24 cellular contexts compared by ENCODE assay signal in genomic region chr3:54846085-54846484, GRCh38.
A peak's percentile ranks its signal among the peaks of the same experiment; 100 is the strongest.
DNase-seq lines count a peak whose midpoint lies in the region; TF ChIP-seq lines count a peak whose summit lies in the region.
"Had no signal": no experiment of that assay in that cellular context is flagged by ENCODE, and none has a peak within 500 bp of the region (broad histone marks: within the 10 kb centered on the region; RNA-seq: fewer than 3 reads in every experiment).

No MANE protein-coding gene starts in this region.

- H3K27ac ChIP-seq in neural cell (ENCODE audit: low read length) = peak overlapping the region; percentile 38
- H3K27ac ChIP-seq: 22Rv1, HL-60 had no signal

- TF ChIP-seq EP300 in neural cell (conservative IDR thresholded peaks at IDR 0.05; ENCODE audit: poor library complexity, severe bottlenecking) = peak; percentile 95

- no peak overlapping the region for H3K4me3 ChIP-seq in neural cell (ENCODE audit: low read length)
- H3K4me3 ChIP-seq: GM23338, HAP-1 had no signal

- H4K20me1 ChIP-seq in neural cell (ENCODE audit: insufficient read depth) = no peaks in the 10 kb centered on the region

- no peak for TF ChIP-seq RAD21 in neural cell (conservative IDR thresholded peaks at IDR 0.05)

- no peak overlapping the region for H3K4me3 Mint-ChIP-seq in activated naive CD4-positive, alpha-beta T cell treated with anti-CD3 and anti-CD28 coated beads for 36 hours
- H3K4me3 Mint-ChIP-seq: CD4-positive, CD25-positive, alpha-beta regulatory T cell; GM23338; T-helper 1 cell treated with Interleukin-12 subunit alpha and Interleukin-12 subunit beta and Interleukin-4 antibody, amounts not matched to agents 30 μg/mL and 1 μg/mL, for 36 hours had no signal

- no peak overlapping the region for H3K4me2 ChIP-seq in neural cell (ENCODE audit: low read length)
- H3K4me2 ChIP-seq: GM23338, SK-N-SH had no signal

- peaks cover 8% of the 10 kb centered on the region for H3K27me3 Mint-ChIP-seq in activated naive CD4-positive, alpha-beta T cell treated with anti-CD3 and anti-CD28 coated beads for 36 hours (ENCODE audit: low read depth)

- H2AFZ ChIP-seq in neural cell (ENCODE audit: low read depth, low read length) = no peak overlapping the region
- H2AFZ ChIP-seq: GM23338 had no signal

- CTCF ChIA-PET in activated naive CD4-positive, alpha-beta T cell treated with anti-CD3 and anti-CD28 coated beads for 36 hours (lab: Charles Lee) = interaction anchor here (0.6 to 0.7 kb wide), 2 partner anchors 810 to 1696 kb away, joined by 3 read pairs; no protein-coding TSS in a partner anchor

- H3K27me3 ChIP-seq in neural cell (ENCODE audit: insufficient read depth, low read depth, low read length) = peaks cover 11% of the 10 kb centered on the region
- H3K27me3 ChIP-seq: BE2C had no signal

- no peaks in the 10 kb centered on the region for H3K4me1 Mint-ChIP-seq in activated naive CD4-positive, alpha-beta T cell treated with anti-CD3 and anti-CD28 coated beads for 36 hours (ENCODE audit: low read depth)
- H3K4me1 Mint-ChIP-seq: CD4-positive, CD25-positive, alpha-beta regulatory T cell had no signal

- no peaks in the 10 kb centered on the region for H3K36me3 ChIP-seq in neural cell (ENCODE audit: insufficient read depth, low read length)
- H3K36me3 ChIP-seq: BE2C, HAP-1 had no signal

- H3K27ac Mint-ChIP-seq in activated naive CD4-positive, alpha-beta T cell treated with anti-CD3 and anti-CD28 coated beads for 36 hours = no peak overlapping the region
- H3K27ac Mint-ChIP-seq: CD4-positive, CD25-positive, alpha-beta regulatory T cell; GM23338; T-helper 1 cell treated with Interleukin-12 subunit alpha and Interleukin-12 subunit beta and Interleukin-4 antibody, amounts not matched to agents 30 μg/mL and 1 μg/mL, for 36 hours had no signal

- H3K36me3 Mint-ChIP-seq in activated naive CD4-positive, alpha-beta T cell treated with anti-CD3 and anti-CD28 coated beads for 36 hours (ENCODE audit: low read depth) = no peaks in the 10 kb centered on the region
- H3K36me3 Mint-ChIP-seq: CD4-positive, CD25-positive, alpha-beta regulatory T cell had no signal

- TF ChIP-seq CTCF in neural cell (IDR thresholded peaks at IDR 0.05; ENCODE audit: poor library complexity, severe bottlenecking) = no peak

- no peaks in the 10 kb centered on the region for H3K79me2 ChIP-seq in neural cell (replicated peaks; ENCODE audit: insufficient read depth, low read length)

- H3K9me3 ChIP-seq in neural cell (ENCODE audit: low read length) = no peaks in the 10 kb centered on the region
- H3K9me3 ChIP-seq: BE2C, HAP-1, SK-N-SH had no signal

- DNase-seq in NCI-H2227 treated with DMSO at 0.1 percent for 48 hours (lab: John Stamatoyannopoulos, UW) (peak; percentile 4), NCI-H2227 (lab: John Stamatoyannopoulos, UW; ENCODE audit: unreplicated experiment) (no peak), MV-4-11 (lab: John Stamatoyannopoulos, UW) (peak; percentile 58), NOMO-1 (lab: John Stamatoyannopoulos, UW; ENCODE audit: unreplicated experiment in 2 of 2) (peak; percentile 21 to 80), globus pallidus (ENCODE audit: low spot score) (no peak), NCI-H345 treated with DMSO at 0.1 percent for 48 hours (lab: John Stamatoyannopoulos, UW; ENCODE audit: unreplicated experiment) (no peak)
- DNase-seq in activated naive CD4-positive, alpha-beta T cell treated with anti-CD3 and anti-CD28 coated beads for 36 hours = no peak
- DNase-seq: ACHN; BE2C; CD4-positive, CD25-positive, alpha-beta regulatory T cell; Karpas-422; NCI-H1092; NCI-H1417 treated with DMSO at 0.1 percent for 48 hours; NCI-H187 treated with DMSO at 0.1 percent for 48 hours; NCI-H2107; SIG-M5; SK-N-SH; SW 1271 had no signal

- H3F3A ChIP-seq in neural cell (ENCODE audit: insufficient read depth, low read length, poor library complexity, severe bottlenecking) = peaks cover 2% of the 10 kb centered on the region

- intact Hi-C loops in activated naive CD4-positive, alpha-beta T cell treated with anti-CD3 and anti-CD28 coated beads for 36 hours (cut with micrococcal nuclease) = no loop called here

- H3K9me2 ChIP-seq in neural cell (ENCODE audit: insufficient read depth, low read length) = no peaks in the 10 kb centered on the region
- H3K9me2 ChIP-seq: SK-N-SH had no signal

- no peak overlapping the region for H3K9ac ChIP-seq in neural cell (ENCODE audit: low read length)
- H3K9ac ChIP-seq: SK-N-SH had no signal

- H3K9me3 Mint-ChIP-seq in activated naive CD4-positive, alpha-beta T cell treated with anti-CD3 and anti-CD28 coated beads for 36 hours = no peaks in the 10 kb centered on the region
- H3K9me3 Mint-ChIP-seq: GM23338; T-helper 1 cell treated with Interleukin-12 subunit alpha and Interleukin-12 subunit beta and Interleukin-4 antibody, amounts not matched to agents 30 μg/mL and 1 μg/mL, for 36 hours had no signal

TF ChIP-seq in neural cell, 6 proteins besides CTCF, POLR2A, EP300 and RAD21:
- TF ChIP-seq POLR2AphosphoS5 (IDR thresholded peaks at IDR 0.05) (peak; percentile 99), MXI1 (conservative IDR thresholded peaks at IDR 0.05; ENCODE audit: poor library complexity, severe bottlenecking) (no peak), TAF1 (IDR thresholded peaks at IDR 0.05; ENCODE audit: low read depth) (no peak), EZH2 (IDR thresholded peaks at IDR 0.05; ENCODE audit: borderline replicate concordance, insufficient read depth, low read length, poor library complexity, severe bottlenecking) (no peak), REST (IDR thresholded peaks at IDR 0.05; ENCODE audit: borderline replicate concordance) (peak; percentile 50), SMC3 (conservative IDR thresholded peaks at IDR 0.05; ENCODE audit: poor library complexity) (no peak)

Comparison
In these comparisons a context has a peak if more than half of its experiments do, and no peak if none do; other contexts are left out.
1. DNase-seq: peak in NCI-H2227 treated with DMSO at 0.1 percent for 48 hours (single experiment), MV-4-11 (single experiment) and NOMO-1 (2 of 2); none in NCI-H2227 (single experiment), globus pallidus (single experiment), NCI-H345 treated with DMSO at 0.1 percent for 48 hours (single experiment) and activated naive CD4-positive, alpha-beta T cell treated with anti-CD3 and anti-CD28 coated beads for 36 hours (single experiment).